21 cellular contexts compared by ENCODE assay signal in the genomic region with DNA sequence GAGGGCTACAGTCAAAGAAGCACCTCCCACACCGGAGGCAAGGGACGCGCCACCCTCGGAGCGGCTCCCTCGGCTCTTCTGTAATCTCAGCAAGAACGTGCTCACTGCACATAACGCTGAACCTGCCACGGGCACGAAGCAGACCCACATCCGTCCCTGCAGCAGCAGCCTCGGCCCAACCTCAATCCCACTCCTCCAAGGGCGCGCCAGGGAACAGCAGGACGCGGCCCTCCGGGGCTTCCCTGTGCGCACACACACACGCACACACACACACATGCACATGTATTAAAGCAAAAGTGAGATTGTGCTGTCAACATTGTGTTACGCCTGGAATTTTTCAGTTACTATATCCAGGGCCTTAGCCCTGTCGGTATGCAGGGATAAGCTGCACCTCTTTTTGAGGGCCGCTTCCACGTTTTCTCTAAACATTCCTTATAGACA. TPM values are rescaled to one million over a fixed set of nuclear protein-coding genes. Genes with fewer than 3 reads are reported as not detected.
DNase-seq lines count a peak whose midpoint lies in the region; ATAC-seq and TF ChIP-seq lines count a peak whose summit lies in the region.
"Had no signal": no experiment of that assay in that cellular context is flagged by ENCODE, and none has a peak within 500 bp of the region (broad histone marks: within the 10 kb centered on the region; RNA-seq: fewer than 3 reads in every experiment).

No MANE protein-coding gene starts in this region.

- H3K9me3 ChIP-seq in RWPE2 (ENCODE audit: severe bottlenecking): no peaks in the 10 kb centered on the region
- H3K9me3 ChIP-seq in endodermal cell (ENCODE audit: control insufficient read depth, low read length): no peaks in the 10 kb centered on the region
- H3K9me3 ChIP-seq: ascending aorta had no signal

- H3K27me3 Mint-ChIP-seq in CD14-positive monocyte (ENCODE audit: low read depth in 3 of 3): peaks cover 1 to 7% (median 5%) of the 10 kb centered on the region in 3 donors
- no peaks in the 10 kb centered on the region for H3K27me3 Mint-ChIP-seq in endodermal cell (ENCODE audit: insufficient read depth)
- H3K27me3 Mint-ChIP-seq: activated CD4-positive, alpha-beta memory T cell treated with anti-CD3 and anti-CD28 coated beads, Interleukin-2, amount 10 ng/mL, durations not matched to agents 7 days and 5 days; effector memory CD8-positive, alpha-beta T cell; IgD-negative memory B cell had no signal

- DNase-seq in CD14-positive monocyte (ENCODE audit: low spot score) (peak; percentile 17), RWPE2 (ENCODE audit: low spot score) (peak; percentile 44), endodermal cell (peak; percentile 39), posterior vena cava (ENCODE audit: low spot score) (peak; percentile 78), ureter (ENCODE audit: low spot score) (no peak), NCI-H524 (lab: John Stamatoyannopoulos, UW) (no peak)
- DNase-seq: activated CD4-positive, alpha-beta memory T cell treated with anti-CD3 and anti-CD28 coated beads, Interleukin-2, amount 10 ng/mL, durations not matched to agents 7 days and 5 days; activated naive CD4-positive, alpha-beta T cell treated with anti-CD3 and anti-CD28 coated beads for 36 hours; activated T-cell treated with anti-CD3 and anti-CD28 coated beads, Interleukin-2, amount 50 U/mL, for 1 hour; effector memory CD8-positive, alpha-beta T cell; NCI-H1417 treated with DMSO at 0.1 percent for 48 hours; NCI-H524 treated with DMSO at 0.1 percent for 48 hours; occipital lobe; RPMI8226; T1000 had no signal

- H3K27ac ChIP-seq in RWPE2 (ENCODE audit: poor library complexity, severe bottlenecking) (no peak overlapping the region), endodermal cell (ENCODE audit: low read depth, low read length) (no peak overlapping the region)
- H3K27ac ChIP-seq: ascending aorta, C4-2B had no signal

- ATAC-seq in RWPE2 (ENCODE audit: low read depth) (no peak), GM19395 (IDR thresholded peaks at IDR 0.05; ENCODE audit: unreplicated experiment) (no peak), HG02588 (IDR thresholded peaks at IDR 0.05; ENCODE audit: unreplicated experiment) (no peak)
- ATAC-seq: effector memory CD8-positive, alpha-beta T cell had no signal

- no peak for TF ChIP-seq CTCF in CD14-positive monocyte (IDR thresholded peaks at IDR 0.05)
- no peak for TF ChIP-seq CTCF in RWPE2 (IDR thresholded peaks at IDR 0.05; ENCODE audit: poor library complexity, severe bottlenecking)
- no peak for TF ChIP-seq CTCF in endodermal cell (conservative IDR thresholded peaks at IDR 0.05)

- no peaks in the 10 kb centered on the region for H3K36me3 Mint-ChIP-seq in CD14-positive monocyte
- peaks cover 9% of the 10 kb centered on the region for H3K36me3 Mint-ChIP-seq in endodermal cell (ENCODE audit: low read depth)

- no peak overlapping the region for H3K9ac ChIP-seq in endodermal cell (ENCODE audit: extremely low read depth, low read length, poor library complexity, severe bottlenecking)

- H3K27ac Mint-ChIP-seq in CD14-positive monocyte (no peak overlapping the region), endodermal cell (peak overlapping the region; percentile 20)
- H3K27ac Mint-ChIP-seq: activated CD4-positive, alpha-beta memory T cell treated with anti-CD3 and anti-CD28 coated beads, Interleukin-2, amount 10 ng/mL, durations not matched to agents 7 days and 5 days; activated naive CD4-positive, alpha-beta T cell treated with anti-CD3 and anti-CD28 coated beads for 36 hours; effector memory CD8-positive, alpha-beta T cell; IgD-negative memory B cell; memory B cell had no signal

- H3K4me3 Mint-ChIP-seq in CD14-positive monocyte: no peak overlapping the region
- no peak overlapping the region for H3K4me3 Mint-ChIP-seq in endodermal cell
- H3K4me3 Mint-ChIP-seq: activated CD4-positive, alpha-beta memory T cell treated with anti-CD3 and anti-CD28 coated beads, Interleukin-2, amount 10 ng/mL, durations not matched to agents 7 days and 5 days; activated naive CD4-positive, alpha-beta T cell treated with anti-CD3 and anti-CD28 coated beads for 36 hours; effector memory CD8-positive, alpha-beta T cell; IgD-negative memory B cell; memory B cell had no signal

- intact Hi-C loops in CD14-positive monocyte (cut with micrococcal nuclease) (no loop called here), posterior vena cava (cut with DNase I) (loop anchor here in 1 of 2 donors (10.0 kb wide), 1 partner anchor 237 kb away; no protein-coding TSS in a partner anchor)

- H3K9me3 Mint-ChIP-seq in CD14-positive monocyte (no peaks in the 10 kb centered on the region), endodermal cell (no peaks in the 10 kb centered on the region)
- H3K9me3 Mint-ChIP-seq: activated CD4-positive, alpha-beta memory T cell treated with anti-CD3 and anti-CD28 coated beads, Interleukin-2, amount 10 ng/mL, durations not matched to agents 7 days and 5 days; activated naive CD4-positive, alpha-beta T cell treated with anti-CD3 and anti-CD28 coated beads for 36 hours; effector memory CD8-positive, alpha-beta T cell; IgD-negative memory B cell; memory B cell had no signal

- no peaks in the 10 kb centered on the region for H3K4me1 ChIP-seq in RWPE2 (ENCODE audit: insufficient read depth, poor library complexity, severe bottlenecking)
- H3K4me1 ChIP-seq in endodermal cell (ENCODE audit: control insufficient read depth, insufficient read depth, low read length): no peaks in the 10 kb centered on the region
- H3K4me1 ChIP-seq: ascending aorta had no signal

- H3K36me3 ChIP-seq in RWPE2 (ENCODE audit: low read depth): no peaks in the 10 kb centered on the region
- H3K36me3 ChIP-seq in endodermal cell (ENCODE audit: control insufficient read depth, insufficient read depth, low read length): peaks cover 6% of the 10 kb centered on the region

- H3K4me1 Mint-ChIP-seq in CD14-positive monocyte: no peaks in the 10 kb centered on the region
- peaks cover 9% of the 10 kb centered on the region for H3K4me1 Mint-ChIP-seq in endodermal cell
- H3K4me1 Mint-ChIP-seq: activated CD4-positive, alpha-beta memory T cell treated with anti-CD3 and anti-CD28 coated beads, Interleukin-2, amount 10 ng/mL, durations not matched to agents 7 days and 5 days; IgD-negative memory B cell; memory B cell had no signal

- WGBS in endodermal cell (ENCODE audit: insufficient coverage in 1 of 2, insufficient read length in 1 of 2), 2 experiments: 96 to 97% methylated on average over 12 to 23 of the region's 23 CpGs

- no peak overlapping the region for H3K4me3 ChIP-seq in RWPE2 (ENCODE audit: severe bottlenecking)
- H3K4me3 ChIP-seq in endodermal cell (ENCODE audit: low read length): no peak overlapping the region
- H3K4me3 ChIP-seq: ascending aorta had no signal

- no peaks in the 10 kb centered on the region for H3K27me3 ChIP-seq in RWPE2 (ENCODE audit: insufficient read depth, poor library complexity, severe bottlenecking)
- H3K27me3 ChIP-seq in endodermal cell (ENCODE audit: control insufficient read depth, insufficient read depth, low read length, poor library complexity, severe bottlenecking): no peaks in the 10 kb centered on the region
- H3K27me3 ChIP-seq: ascending aorta had no signal

RNA-seq across cellular contexts. Expression of a gene that starts 54.0 kb away (rescaled TPM):
- under 1 TPM; 0.11 to 0.27 TPM for polyA plus RNA-seq in CD14-positive monocyte
- total RNA-seq in endodermal cell: 100 to 1,000 TPM in 1 of 2 donors, 10 to 100 TPM in 1; 88.2 to 116 TPM
- 56.3 TPM for polyA plus RNA-seq in endodermal cell (2013, experiment 1 of 2)
- 53.8 TPM for polyA plus RNA-seq in endodermal cell (2013, experiment 2 of 2)
- 10 to 100 TPM; 38.9 to 57.9 TPM for total RNA-seq in posterior vena cava
- total RNA-seq in ureter: 37.0 TPM

RNA-seq across cellular contexts. Expression of a gene that starts 54.8 kb away (rescaled TPM):
- under 1 TPM in 1 of 2 donors, not detected in 1; 0.21 TPM for polyA plus RNA-seq in CD14-positive monocyte
- total RNA-seq in endodermal cell (10 to 100 TPM; 21.7 to 38.9 TPM), posterior vena cava (10 to 100 TPM in 1 of 2 donors, 1 to 10 TPM in 1; 6.2 to 10.4 TPM), ureter (12.4 TPM)
- polyA plus RNA-seq in endodermal cell (2013, experiment 1 of 2): 16.3 TPM
- polyA plus RNA-seq in endodermal cell (2013, experiment 2 of 2): 14.2 TPM
- total RNA-seq: activated CD4-positive, alpha-beta memory T cell treated with anti-CD3 and anti-CD28 coated beads, Interleukin-2, amount 10 ng/mL, durations not matched to agents 7 days and 5 days had no signal
- polyA plus RNA-seq: IgD-negative memory B cell had no signal

Comparison
In these comparisons a context has a peak if more than half of its experiments do, and no peak if none do; other contexts are left out.
1. DNase-seq: peak in CD14-positive monocyte (single experiment), RWPE2 (single experiment), endodermal cell (single experiment) and posterior vena cava (single experiment); none in ureter (single experiment) and NCI-H524 (0 of 2).